ENCODE assay signal across 25 cellular contexts in the genomic region with DNA sequence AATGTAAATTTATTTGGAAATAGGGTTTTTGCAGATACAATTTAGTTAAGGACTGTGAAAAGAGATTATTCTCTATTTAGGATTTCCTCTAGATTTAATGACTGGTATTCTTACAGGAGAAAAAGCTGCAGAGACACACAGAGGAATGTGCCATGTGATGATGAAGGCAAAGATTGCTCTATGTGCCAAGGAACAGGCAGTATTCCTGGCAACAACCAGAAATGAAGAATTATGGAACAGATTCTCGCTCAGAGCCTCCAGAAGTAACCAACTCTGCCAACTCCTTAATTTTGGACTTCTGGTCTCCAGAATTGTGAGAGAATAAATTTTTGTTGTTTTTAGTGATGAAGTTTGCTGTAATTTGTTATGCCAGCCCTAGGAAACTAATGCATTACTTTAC.
"Had no signal": no experiment of that assay in that cellular context is flagged by ENCODE, and none has a peak within 500 bp of the region (broad histone marks: within the 10 kb centered on the region; RNA-seq: fewer than 3 reads in every experiment).

No MANE protein-coding gene starts in this region.

- H3K4me3 ChIP-seq: adrenal gland, MG63, SJSA1 had no signal

- H3K27ac ChIP-seq: adrenal gland, SJSA1 had no signal

- H3K9me3 ChIP-seq: MG63, SJSA1 had no signal

- DNase-seq: activated CD4-positive, alpha-beta T cell treated with anti-CD3 and anti-CD28 coated beads for 48 hours; activated CD4-positive, alpha-beta T cell treated with anti-CD3 and anti-CD28 coated beads, Interleukin-2, amount 50 U/mL, for 4 hours; activated CD4-positive, CD25-positive, alpha-beta regulatory T cell treated with anti-CD3 and anti-CD28 coated beads, Interleukin-2, amount 50 U/mL, for 72 hours; activated CD8-positive, alpha-beta memory T cell treated with anti-CD3 and anti-CD28 coated beads, Interleukin-2, amount 10 ng/mL, durations not matched to agents 7 days and 5 days; activated gamma-delta T cell treated with Interleukin-2 at 50 U/mL for 16 hours; activated naive CD4-positive, alpha-beta T cell treated with anti-CD3 and anti-CD28 coated beads, Interleukin-2, amount 10 ng/mL, durations not matched to agents 7 days and 5 days; activated naive CD8-positive, alpha-beta T cell treated with anti-CD3 and anti-CD28 coated beads for 36 hours; activated T-cell treated with anti-CD3 and anti-CD28 coated beads, Interleukin-2, amount 50 U/mL, for 24 hours; adrenal gland; MG63; MV-4-11; NCI-H1092 treated with DMSO at 0.1 percent for 48 hours; NCI-H1417 treated with DMSO at 0.1 percent for 48 hours; NCI-H1694; NCI-H2029; NCI-H2107; NCI-H2171 treated with DMSO at 0.1 percent for 48 hours; NCI-H226; NCI-H510A treated with DMSO at 0.1 percent for 48 hours; NK-92 treated with Interleukin-12 subunit alpha and Interleukin-12 subunit beta, amount 100 ng/mL, for 24 hours; OCI-M1; Right ventricle myocardium superior; RPMI8226; SW 1271 had no signal

- H3K36me3 ChIP-seq: adrenal gland, MG63, SJSA1 had no signal

- H3K27me3 ChIP-seq: adrenal gland, MG63, SJSA1 had no signal

- H3K4me1 ChIP-seq: adrenal gland had no signal
